ENCODE assay signal across 20 cellular contexts in the genomic region with DNA sequence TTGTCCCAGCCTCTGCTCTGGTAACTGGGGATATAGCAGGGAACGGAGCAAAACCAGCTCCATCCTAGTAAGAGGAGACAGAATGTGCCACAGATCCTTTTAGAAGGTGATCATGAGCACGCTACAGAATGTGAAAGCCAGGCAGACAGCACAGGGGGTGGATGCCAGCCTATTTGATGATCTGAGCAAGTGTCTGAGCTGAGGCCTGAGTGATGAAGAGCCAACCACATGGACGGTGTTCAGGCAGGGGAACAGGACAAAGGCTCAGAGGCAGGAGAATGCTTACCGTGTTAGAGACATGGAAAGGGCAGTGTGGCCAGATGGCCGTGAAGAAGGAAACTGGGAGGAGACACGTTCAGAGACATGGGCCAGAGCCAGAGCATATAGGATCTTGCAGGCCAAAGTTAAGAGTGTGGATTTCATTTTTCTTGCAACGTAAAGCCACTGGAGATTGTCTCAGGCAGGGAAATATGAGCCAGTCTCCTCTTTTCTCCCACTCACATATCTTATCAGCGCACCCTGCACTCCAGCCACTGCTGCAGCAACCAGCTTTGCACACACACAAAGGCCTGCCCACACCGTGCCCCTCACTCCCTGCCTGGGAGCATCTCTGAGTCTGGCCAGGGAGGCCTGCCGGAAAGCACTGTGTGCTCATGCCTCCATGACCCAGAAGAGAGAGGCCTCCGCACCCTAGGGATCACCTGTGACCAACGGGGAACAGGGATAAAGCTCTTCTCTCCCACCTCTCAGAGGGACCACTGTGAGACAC. TPM values are rescaled to one million over a fixed set of nuclear protein-coding genes. Genes with fewer than 3 reads are reported as not detected.
DNase-seq lines count a peak whose midpoint lies in the region; ATAC-seq lines count a peak whose summit lies in the region.
"Had no signal": no experiment of that assay in that cellular context is flagged by ENCODE, and none has a peak within 500 bp of the region (broad histone marks: within the 10 kb centered on the region; RNA-seq: fewer than 3 reads in every experiment).

No MANE protein-coding gene starts in this region.

- intact Hi-C loops in activated naive CD4-positive, alpha-beta T cell treated with anti-CD3 and anti-CD28 coated beads for 36 hours (cut with micrococcal nuclease): no loop called here
- intact Hi-C loops in activated T-helper 2 cell treated with anti-CD3 and anti-CD28 coated beads, Interferon-gamma antibody, Interleukin-2, Interleukin-4, amounts not matched to agents 10 μg/mL and 5 μg/mL and 100 μg/mL, durations not matched to agents 14 hours and 24 hours and 36 hours (cut with micrococcal nuclease): no loop called here
- intact Hi-C loops in left cardiac atrium (cut with DNase I): no loop called here

- H2BK120ac ChIP-seq in mesendoderm (ENCODE audit: low read depth, low read length): no peak overlapping the region

- WGBS in mesendoderm (ENCODE audit: extremely low coverage, insufficient coverage, low lambda C conversion rate): no CpG with 5 or more reads among the region's 12 CpGs

- no peak overlapping the region for H3K56ac ChIP-seq in mesendoderm (ENCODE audit: low read length)

- H3K36me3 Mint-ChIP-seq in activated naive CD4-positive, alpha-beta T cell treated with anti-CD3 and anti-CD28 coated beads for 36 hours (ENCODE audit: low read depth): peaks cover 24% of the 10 kb centered on the region
- H3K36me3 Mint-ChIP-seq in activated T-helper 2 cell treated with anti-CD3 and anti-CD28 coated beads, Interferon-gamma antibody, Interleukin-2, Interleukin-4, amounts not matched to agents 10 μg/mL and 5 μg/mL and 100 μg/mL, durations not matched to agents 14 hours and 24 hours and 36 hours (ENCODE audit: low read depth): peaks cover 46% of the 10 kb centered on the region
- peaks cover 18 to 29% of the 10 kb centered on the region in 2 donors for H3K36me3 Mint-ChIP-seq in stimulated activated naive B cell treated with anti-CD40 and anti-IgM and Interleukin-4, amounts not matched to agents 10 μg/mL and 1 μg/mL and 100 μg/mL, for 72 hours

- no peaks in the 10 kb centered on the region for H3K27me3 ChIP-seq in mesendoderm (ENCODE audit: insufficient read depth, low read length, poor library complexity)
- H3K27me3 ChIP-seq: gastroesophageal sphincter, pancreas had no signal

- H3K27me3 Mint-ChIP-seq in activated naive CD4-positive, alpha-beta T cell treated with anti-CD3 and anti-CD28 coated beads for 36 hours (ENCODE audit: low read depth): no peaks in the 10 kb centered on the region
- H3K27me3 Mint-ChIP-seq in activated T-helper 2 cell treated with anti-CD3 and anti-CD28 coated beads, Interferon-gamma antibody, Interleukin-2, Interleukin-4, amounts not matched to agents 10 μg/mL and 5 μg/mL and 100 μg/mL, durations not matched to agents 14 hours and 24 hours and 36 hours (ENCODE audit: low read depth): no peaks in the 10 kb centered on the region
- no peaks in the 10 kb centered on the region for H3K27me3 Mint-ChIP-seq in stimulated activated naive B cell treated with anti-CD40 and anti-IgM and Interleukin-4, amounts not matched to agents 10 μg/mL and 1 μg/mL and 100 μg/mL, for 72 hours

- H3K4me3 Mint-ChIP-seq in activated naive CD4-positive, alpha-beta T cell treated with anti-CD3 and anti-CD28 coated beads for 36 hours: no peak overlapping the region
- no peak overlapping the region for H3K4me3 Mint-ChIP-seq in activated T-helper 2 cell treated with anti-CD3 and anti-CD28 coated beads, Interferon-gamma antibody, Interleukin-2, Interleukin-4, amounts not matched to agents 10 μg/mL and 5 μg/mL and 100 μg/mL, durations not matched to agents 14 hours and 24 hours and 36 hours (ENCODE audit: low read depth)
- H3K4me3 Mint-ChIP-seq in stimulated activated naive B cell treated with anti-CD40 and anti-IgM and Interleukin-4, amounts not matched to agents 10 μg/mL and 1 μg/mL and 100 μg/mL, for 72 hours: no peak overlapping the region

- no peaks in the 10 kb centered on the region for H3K4me1 ChIP-seq in mesendoderm (ENCODE audit: control insufficient read depth, low read depth, low read length)
- H3K4me1 ChIP-seq: pancreas had no signal

- H3K4ac ChIP-seq in mesendoderm (ENCODE audit: low read depth, low read length): no peak overlapping the region

- peak; percentile 65 to 79 for ATAC-seq in left cardiac atrium
- ATAC-seq in stimulated activated naive B cell treated with anti-CD40 and anti-IgM and Interleukin-4, amounts not matched to agents 10 μg/mL and 1 μg/mL and 100 μg/mL, for 72 hours (replicated peaks): no peak
- ATAC-seq: gastroesophageal sphincter, pancreas had no signal

- no peak overlapping the region for H3K4me3 ChIP-seq in mesendoderm (ENCODE audit: low read length)
- H3K4me3 ChIP-seq: gastroesophageal sphincter, pancreas had no signal

- H2BK15ac ChIP-seq in mesendoderm (replicated peaks; ENCODE audit: low read depth): no peak overlapping the region

- peak overlapping the region; percentile 43 for H3K27ac Mint-ChIP-seq in activated naive CD4-positive, alpha-beta T cell treated with anti-CD3 and anti-CD28 coated beads for 36 hours
- peak overlapping the region; percentile 58 for H3K27ac Mint-ChIP-seq in activated T-helper 2 cell treated with anti-CD3 and anti-CD28 coated beads, Interferon-gamma antibody, Interleukin-2, Interleukin-4, amounts not matched to agents 10 μg/mL and 5 μg/mL and 100 μg/mL, durations not matched to agents 14 hours and 24 hours and 36 hours
- H3K27ac Mint-ChIP-seq in stimulated activated naive B cell treated with anti-CD40 and anti-IgM and Interleukin-4, amounts not matched to agents 10 μg/mL and 1 μg/mL and 100 μg/mL, for 72 hours: peak overlapping the region; percentile 44

- no peak overlapping the region for H3K4me2 ChIP-seq in mesendoderm (ENCODE audit: low read length)

- no peaks in the 10 kb centered on the region for H3K36me3 ChIP-seq in mesendoderm (ENCODE audit: control insufficient read depth, insufficient read depth, low read length)
- H3K36me3 ChIP-seq: pancreas had no signal

- peaks cover 82% of the 10 kb centered on the region for H3K4me1 Mint-ChIP-seq in activated naive CD4-positive, alpha-beta T cell treated with anti-CD3 and anti-CD28 coated beads for 36 hours (ENCODE audit: low read depth)
- H3K4me1 Mint-ChIP-seq in activated T-helper 2 cell treated with anti-CD3 and anti-CD28 coated beads, Interferon-gamma antibody, Interleukin-2, Interleukin-4, amounts not matched to agents 10 μg/mL and 5 μg/mL and 100 μg/mL, durations not matched to agents 14 hours and 24 hours and 36 hours (ENCODE audit: low read depth): peaks cover 19% of the 10 kb centered on the region
- peaks cover 4 to 9% of the 10 kb centered on the region in 2 donors for H3K4me1 Mint-ChIP-seq in stimulated activated naive B cell treated with anti-CD40 and anti-IgM and Interleukin-4, amounts not matched to agents 10 μg/mL and 1 μg/mL and 100 μg/mL, for 72 hours

- CTCF ChIA-PET in activated naive CD4-positive, alpha-beta T cell treated with anti-CD3 and anti-CD28 coated beads for 36 hours (lab: Charles Lee): interaction anchor here (0.6 to 3.5 kb wide), 7 partner anchors 17 to 132 kb away, joined by 3 to 20 read pairs (median 4); no protein-coding TSS in a partner anchor

- peaks cover 32% of the 10 kb centered on the region for H3K79me1 ChIP-seq in mesendoderm (ENCODE audit: low read length)

- no peak for DNase-seq in activated naive CD4-positive, alpha-beta T cell treated with anti-CD3 and anti-CD28 coated beads for 36 hours
- DNase-seq in activated naive CD4-positive, alpha-beta T cell treated with anti-CD3 and anti-CD28 coated beads, Interleukin-2, amount 50 U/mL, for 16 hours: no peak
- DNase-seq in activated T-helper 2 cell treated with anti-CD3 and anti-CD28 coated beads, Interferon-gamma antibody, Interleukin-2, Interleukin-4, amounts not matched to agents 10 μg/mL and 5 μg/mL and 100 μg/mL, durations not matched to agents 14 hours and 24 hours and 36 hours (ENCODE audit: low spot score): no peak
- DNase-seq in left cardiac atrium: no peak
- DNase-seq in stimulated activated naive B cell treated with anti-CD40 and anti-IgM and Interleukin-4, amounts not matched to agents 10 μg/mL and 1 μg/mL and 100 μg/mL, for 72 hours: no peak
- DNase-seq in mesendoderm: no peak
- DNase-seq in pons (ENCODE audit: low spot score): no peak
- DNase-seq in kidney tubule cell (ENCODE audit: low spot score): no peak
- DNase-seq: amygdala; cortex of kidney; GDM1; HCEC 1CT; MV-4-11; NCI-H2081 treated with DMSO at 0.1 percent for 48 hours; NCI-H526 treated with DMSO at 0.1 percent for 48 hours; stimulated activated naive CD4-positive, alpha-beta T cell had no signal

- no peak overlapping the region for H3K9ac ChIP-seq in mesendoderm (ENCODE audit: low read length)

- H3K9me3 Mint-ChIP-seq in activated naive CD4-positive, alpha-beta T cell treated with anti-CD3 and anti-CD28 coated beads for 36 hours: no peaks in the 10 kb centered on the region
- H3K9me3 Mint-ChIP-seq in activated T-helper 2 cell treated with anti-CD3 and anti-CD28 coated beads, Interferon-gamma antibody, Interleukin-2, Interleukin-4, amounts not matched to agents 10 μg/mL and 5 μg/mL and 100 μg/mL, durations not matched to agents 14 hours and 24 hours and 36 hours: no peaks in the 10 kb centered on the region
- peaks cover 2 to 4% of the 10 kb centered on the region in 2 donors for H3K9me3 Mint-ChIP-seq in stimulated activated naive B cell treated with anti-CD40 and anti-IgM and Interleukin-4, amounts not matched to agents 10 μg/mL and 1 μg/mL and 100 μg/mL, for 72 hours

- no peak overlapping the region for H3K23ac ChIP-seq in mesendoderm (ENCODE audit: low read length)

- no peak overlapping the region for H2AK5ac ChIP-seq in mesendoderm (ENCODE audit: low read length)

- no peak overlapping the region for H2BK5ac ChIP-seq in mesendoderm (ENCODE audit: low read length)

- no peak overlapping the region for H3K27ac ChIP-seq in mesendoderm (ENCODE audit: low read depth, low read length)
- H3K27ac ChIP-seq: gastroesophageal sphincter, pancreas had no signal

- H3K18ac ChIP-seq in mesendoderm (ENCODE audit: low read length): no peak overlapping the region

- H3K79me2 ChIP-seq in mesendoderm (ENCODE audit: control insufficient read depth, insufficient read depth, low read length): peaks cover 5% of the 10 kb centered on the region

- no peak overlapping the region for H4K8ac ChIP-seq in mesendoderm (ENCODE audit: low read depth, low read length)

- no peak overlapping the region for H4K5ac ChIP-seq in mesendoderm (ENCODE audit: low read length)

RNA-seq across cellular contexts. Expression of gene RAB43, which starts 20.1 kb away (rescaled TPM):
- total RNA-seq in activated naive CD4-positive, alpha-beta T cell treated with anti-CD3 and anti-CD28 coated beads for 36 hours: 10 to 100 TPM; 73.9 to 80.0 TPM
- 30.7 and 32.1 TPM in 2 replicates for total RNA-seq in activated T-helper 2 cell treated with anti-CD3 and anti-CD28 coated beads, Interferon-gamma antibody, Interleukin-2, Interleukin-4, amounts not matched to agents 10 μg/mL and 5 μg/mL and 100 μg/mL, durations not matched to agents 14 hours and 24 hours and 36 hours
- 1 to 10 TPM; 6.4 to 6.9 TPM for total RNA-seq in left cardiac atrium
- 9.3 TPM for polyA plus RNA-seq in mesendoderm (2013, experiment 1 of 2)
- 8.6 TPM for polyA plus RNA-seq in mesendoderm (2013, experiment 2 of 2)

RNA-seq across cellular contexts. Expression of gene GP9, which starts 41.0 kb away (rescaled TPM):
- not detected for total RNA-seq in activated naive CD4-positive, alpha-beta T cell treated with anti-CD3 and anti-CD28 coated beads for 36 hours
- total RNA-seq in activated T-helper 2 cell treated with anti-CD3 and anti-CD28 coated beads, Interferon-gamma antibody, Interleukin-2, Interleukin-4, amounts not matched to agents 10 μg/mL and 5 μg/mL and 100 μg/mL, durations not matched to agents 14 hours and 24 hours and 36 hours: not detected in 2 replicates
- under 1 TPM in 1 of 2 donors, not detected in 1; 0.29 TPM for total RNA-seq in left cardiac atrium
- not detected for polyA plus RNA-seq in mesendoderm (2013, experiment 1 of 2)
- not detected for polyA plus RNA-seq in mesendoderm (2013, experiment 2 of 2)
- total RNA-seq: epithelial cell of proximal tubule, gastroesophageal sphincter, pancreas had no signal
- polyA plus RNA-seq: AG04450 had no signal

RNA-seq across cellular contexts. Expression of gene ISY1, which starts 59.3 kb away (rescaled TPM):
- 10 to 100 TPM; 56.8 to 65.4 TPM for total RNA-seq in activated naive CD4-positive, alpha-beta T cell treated with anti-CD3 and anti-CD28 coated beads for 36 hours
- total RNA-seq in activated T-helper 2 cell treated with anti-CD3 and anti-CD28 coated beads, Interferon-gamma antibody, Interleukin-2, Interleukin-4, amounts not matched to agents 10 μg/mL and 5 μg/mL and 100 μg/mL, durations not matched to agents 14 hours and 24 hours and 36 hours: 71.4 and 78.0 TPM in 2 replicates
- total RNA-seq in left cardiac atrium: 10 to 100 TPM; 23.3 to 28.3 TPM
- 15.1 TPM for polyA plus RNA-seq in mesendoderm (2013, experiment 1 of 2)
- 15.1 TPM for polyA plus RNA-seq in mesendoderm (2013, experiment 2 of 2)

Comparison
In these comparisons a context has a peak if more than half of its experiments do, and no peak if none do; other contexts are left out.
1. ATAC-seq: peak in left cardiac atrium (2 of 2); none in stimulated activated naive B cell treated with anti-CD40 and anti-IgM and Interleukin-4, amounts not matched to agents 10 μg/mL and 1 μg/mL and 100 μg/mL, for 72 hours (0 of 2).
2. Peak in every context shown above with its lines, with median percentiles within 50 percentile points of each other: H3K27ac Mint-ChIP-seq.